1 cellular context compared by ENCODE assay signal in genomic region chr18:79947881-79948610, GRCh38.
TF ChIP-seq lines count a peak whose summit lies in the region.

No MANE protein-coding gene starts in this region.

TF ChIP-seq in SK-N-SH, 30 proteins besides CTCF, POLR2A, EP300 and RAD21 (continued from another document):
- no peak for TF ChIP-seq IRF3 (IDR thresholded peaks at IDR 0.05; ENCODE audit: low read depth, low read length)
- no peak for TF ChIP-seq SMC3 (IDR thresholded peaks at IDR 0.05; ENCODE audit: low read depth, low read length)
- TF ChIP-seq REST (IDR thresholded peaks at IDR 0.05; ENCODE audit: low read depth, low read length): no peak
- no peak for TF ChIP-seq FOSL2 (IDR thresholded peaks at IDR 0.05; ENCODE audit: borderline replicate concordance, low read depth)
- no peak for TF ChIP-seq RCOR1 (IDR thresholded peaks at IDR 0.05; ENCODE audit: low read length)
